In the genomic region with DNA sequence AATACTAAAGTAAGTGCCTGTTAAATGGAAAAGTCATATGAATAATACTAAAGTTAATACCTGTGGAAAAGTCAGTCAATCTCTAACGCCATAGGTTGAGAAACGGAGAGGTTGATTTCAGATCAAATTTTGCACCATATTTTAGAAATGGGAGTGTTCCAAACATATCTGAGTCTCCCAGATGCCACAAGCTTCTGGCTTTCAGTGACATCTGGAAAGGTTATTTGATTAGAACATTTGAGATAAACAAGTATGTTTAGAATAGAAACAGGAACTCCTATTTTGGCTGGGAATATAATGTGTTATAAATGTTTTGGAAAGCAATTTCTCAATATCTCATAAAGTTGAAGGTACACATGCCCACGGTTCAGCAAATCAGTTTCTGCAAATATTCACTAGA, we compare ENCODE assay signal across 21 cellular contexts. TPM values are rescaled to one million over a fixed set of nuclear protein-coding genes. Genes with fewer than 3 reads are reported as not detected.
"Had no signal": no experiment of that assay in that cellular context is flagged by ENCODE, and none has a peak within 500 bp of the region (broad histone marks: within the 10 kb centered on the region; RNA-seq: fewer than 3 reads in every experiment).

No MANE protein-coding gene starts in this region.

- H3K36me3 ChIP-seq: esophagus squamous epithelium, ovary, sigmoid colon, spleen, suprapubic skin, vagina had no signal

- DNase-seq: effector CD8-positive, alpha-beta T cell; endodermal cell; esophagus squamous epithelium; kidney; natural killer cell; occipital lobe; ovary; posterior cingulate gyrus; psoas muscle; right cardiac atrium; sigmoid colon; spleen; stimulated activated CD4-positive, alpha-beta T cell treated with anti-CD3 and anti-CD28 coated beads, Interleukin-4, amount 100 ng/mL, for 4 hours; trophoblast cell had no signal

- H3K4me1 ChIP-seq: esophagus squamous epithelium, psoas muscle, sigmoid colon, suprapubic skin, vagina had no signal

- H3K27ac ChIP-seq: esophagus squamous epithelium, ovary, psoas muscle, sigmoid colon, spleen, suprapubic skin, vagina had no signal

- H3K27me3 ChIP-seq: esophagus squamous epithelium, ovary, sigmoid colon, spleen, suprapubic skin, vagina had no signal

- H3K9me3 ChIP-seq: ovary, psoas muscle, sigmoid colon, suprapubic skin, vagina had no signal

- ATAC-seq: left lobe of liver; natural killer cell; psoas muscle; right cardiac atrium; stimulated activated memory B cell treated with anti-CD40 and anti-IgM and Interleukin-4, amounts not matched to agents 10 μg/mL and 1 μg/mL and 100 μg/mL, for 72 hours had no signal

- H3K4me3 ChIP-seq: esophagus squamous epithelium, lung, ovary, psoas muscle, sigmoid colon, spleen, suprapubic skin, vagina had no signal

RNA-seq across cellular contexts. Expression of a gene that starts 5.8 kb away (rescaled TPM):
- total RNA-seq: endothelial cell of umbilical vein, skeletal muscle tissue had no signal
- polyA plus RNA-seq: endothelial cell of umbilical vein had no signal
